ENCODE assay signal across 8 cellular contexts in the genomic region with DNA sequence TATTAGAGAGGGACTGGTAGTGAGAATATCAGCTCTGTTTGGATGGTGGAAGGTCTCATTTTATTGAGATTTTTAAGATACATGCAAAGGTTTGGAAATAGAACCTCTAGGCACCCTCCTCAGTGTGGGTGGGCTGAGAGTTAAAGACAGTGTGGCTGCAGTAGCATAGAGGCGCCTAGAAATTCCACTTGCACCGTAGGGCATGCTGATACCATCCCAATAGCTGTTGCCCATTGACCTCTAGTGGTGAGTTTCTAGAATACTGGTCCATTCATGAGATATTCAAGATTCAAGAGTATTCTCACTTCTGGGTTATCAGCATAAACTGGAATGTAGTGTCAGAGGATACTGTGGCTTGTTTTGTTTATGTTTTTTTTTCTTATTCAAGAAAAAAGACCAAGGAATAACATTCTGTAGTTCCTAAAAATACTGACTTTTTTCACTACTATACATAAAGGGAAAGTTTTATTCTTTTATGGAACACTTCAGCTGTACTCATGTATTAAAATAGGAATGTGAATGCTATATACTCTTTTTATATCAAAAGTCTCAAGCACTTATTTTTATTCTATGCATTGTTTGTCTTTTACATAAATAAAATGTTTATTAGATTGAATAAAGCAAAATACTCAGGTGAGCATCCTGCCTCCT.
A peak's percentile ranks its signal among the peaks of the same experiment; 100 is the strongest.
DNase-seq lines count a peak whose midpoint lies in the region; ATAC-seq and TF ChIP-seq lines count a peak whose summit lies in the region.

No MANE protein-coding gene starts in this region.

- ATAC-seq in GM18519 (IDR thresholded peaks at IDR 0.05; ENCODE audit: low FRiP score, unreplicated experiment), result peak; percentile 91
- peak; percentile 88 for ATAC-seq in HG02938 (IDR thresholded peaks at IDR 0.05; ENCODE audit: unreplicated experiment)
- peak; percentile 93 for ATAC-seq in memory B cell (ENCODE audit: low read depth)

- H3K27ac Mint-ChIP-seq in CD14-positive monocyte (peak overlapping the region in 1 of 7 donors; percentile 7), memory B cell (peak overlapping the region; percentile 73)

- intact Hi-C loops in CD14-positive monocyte (cut with micrococcal nuclease) (loop anchor here (10.0 kb wide), 1 partner anchor 679 kb away; no protein-coding TSS in a partner anchor), tibial artery (cut with DNase I; ENCODE audit: low total_unique reads) (loop anchor here (5.0 kb wide), 1 partner anchor 576 kb away; no protein-coding TSS in a partner anchor)

- H3K9me3 Mint-ChIP-seq in CD14-positive monocyte, result peaks cover 0 to 2% (median 0%) of the 10 kb centered on the region in 7 donors
- no peaks in the 10 kb centered on the region for H3K9me3 Mint-ChIP-seq in memory B cell

- H3K27ac ChIP-seq in effector memory CD4-positive, alpha-beta T cell (ENCODE audit: insufficient read depth, low read length, poor library complexity, severe bottlenecking), result no peak overlapping the region
- peak overlapping the region in 1 of 2 donors; percentile 77 for H3K27ac ChIP-seq in tibial artery

- H3K27me3 ChIP-seq in effector memory CD4-positive, alpha-beta T cell (replicated peaks; ENCODE audit: control insufficient read depth, insufficient read depth, low read length, poor library complexity, severe bottlenecking), result no peaks in the 10 kb centered on the region
- H3K27me3 ChIP-seq in tibial artery, result no peaks in the 10 kb centered on the region

- H3K27me3 Mint-ChIP-seq in CD14-positive monocyte (ENCODE audit: low read depth in 3 of 3) (no peaks in the 10 kb centered on the region), memory B cell (no peaks in the 10 kb centered on the region)

- no peak overlapping the region for H3K4me3 ChIP-seq in effector memory CD4-positive, alpha-beta T cell (ENCODE audit: insufficient read depth, low read depth, low read length, poor library complexity, severe bottlenecking)
- no peak overlapping the region for H3K4me3 ChIP-seq in tibial artery

- peaks cover 24% of the 10 kb centered on the region for H3K4me1 Mint-ChIP-seq in CD14-positive monocyte
- H3K4me1 Mint-ChIP-seq in memory B cell, result peaks cover 47% of the 10 kb centered on the region

- H3K4me3 Mint-ChIP-seq in CD14-positive monocyte (no peak overlapping the region), memory B cell (no peak overlapping the region)

- peaks cover 83 to 89% of the 10 kb centered on the region in 2 donors for H3K36me3 Mint-ChIP-seq in CD14-positive monocyte
- H3K36me3 Mint-ChIP-seq in memory B cell, result peaks cover 30% of the 10 kb centered on the region

- no peaks in the 10 kb centered on the region for H3K9me3 ChIP-seq in effector memory CD4-positive, alpha-beta T cell (ENCODE audit: control insufficient read depth, low read length)
- no peaks in the 10 kb centered on the region for H3K9me3 ChIP-seq in tibial artery

- peak; percentile 87 for TF ChIP-seq CTCF in CD14-positive monocyte (IDR thresholded peaks at IDR 0.05)
- TF ChIP-seq CTCF in tibial artery (IDR thresholded peaks at IDR 0.05), result peak; percentile 74 to 92

- DNase-seq in CD14-positive monocyte (ENCODE audit: low spot score) (no peak), NCI-H1694 treated with DMSO at 0.1 percent for 48 hours (lab: John Stamatoyannopoulos, UW) (peak; percentile 48), UCSD-AML1 (lab: John Stamatoyannopoulos, UW; ENCODE audit: unreplicated experiment) (peak; percentile 23), memory B cell (ENCODE audit: low spot score in 2 of 2) (peak; percentile 28 to 60), tibial artery (no peak)
- DNase-seq in effector memory CD4-positive, alpha-beta T cell, result peak; percentile 0 to 11 (median 5)

- peaks cover 64% of the 10 kb centered on the region for H3K36me3 ChIP-seq in effector memory CD4-positive, alpha-beta T cell (ENCODE audit: control insufficient read depth, insufficient read depth, low read length)
- peaks cover 21 to 50% (median 48%) of the 10 kb centered on the region in 3 donors for H3K36me3 ChIP-seq in tibial artery

- peaks cover 6% of the 10 kb centered on the region for H3K4me1 ChIP-seq in effector memory CD4-positive, alpha-beta T cell (ENCODE audit: control insufficient read depth, insufficient read depth, low read length, poor library complexity, severe bottlenecking)
- peaks cover 0 to 70% (median 41%) of the 10 kb centered on the region in 4 donors for H3K4me1 ChIP-seq in tibial artery

Comparison
In these comparisons a context has a peak if more than half of its experiments do, and no peak if none do; other contexts are left out.
1. DNase-seq: peak in NCI-H1694 treated with DMSO at 0.1 percent for 48 hours (single experiment), UCSD-AML1 (single experiment), effector memory CD4-positive, alpha-beta T cell (3 of 3) and memory B cell (2 of 2); none in CD14-positive monocyte (single experiment) and tibial artery (0 of 2).
2. Peak in every context shown above with its lines, with median percentiles within 50 percentile points of each other: ATAC-seq.